Comparison of ENCODE assay signal across 13 cellular contexts in genomic region chr9:110142253-110142652, GRCh38.
DNase-seq lines count a peak whose midpoint lies in the region; ATAC-seq and TF ChIP-seq lines count a peak whose summit lies in the region.
"Had no signal": no experiment of that assay in that cellular context is flagged by ENCODE, and none has a peak within 500 bp of the region (broad histone marks: within the 10 kb centered on the region; RNA-seq: fewer than 3 reads in every experiment).

No MANE protein-coding gene starts in this region.

- TF ChIP-seq CTCF in HFFc6 (IDR thresholded peaks at IDR 0.05), result no peak
- TF ChIP-seq CTCF in activated B cell treated with CpG ODN at 0.5 μM for 24 hours (IDR thresholded peaks at IDR 0.05), result no peak
- TF ChIP-seq CTCF in osteoblast (IDR thresholded peaks at IDR 0.05; ENCODE audit: extremely low read depth, low read depth, low read length), result no peak
- no peak for TF ChIP-seq CTCF in right lobe of liver (IDR thresholded peaks at IDR 0.05)

- no peaks in the 10 kb centered on the region for H3K27me3 ChIP-seq in osteoblast (ENCODE audit: insufficient read depth, low read length)
- no peaks in the 10 kb centered on the region for H3K27me3 ChIP-seq in right lobe of liver
- H3K27me3 ChIP-seq: gastroesophageal sphincter had no signal

- CTCF ChIA-PET in activated CD4-positive, alpha-beta T cell treated with anti-CD3 and anti-CD28 coated beads for 36 hours (lab: Charles Lee), result interaction anchor here (1.0 to 1.5 kb wide), 3 partner anchors 9 to 17 kb away, joined by 3 to 6 read pairs (median 3); no protein-coding TSS in a partner anchor
- CTCF ChIA-PET in activated B cell treated with CpG ODN at 0.5 μM for 24 hours (lab: Charles Lee), result interaction anchor here (0.6 to 3.0 kb wide), 8 partner anchors 13 to 283 kb away, joined by 3 to 20 read pairs (median 4); no protein-coding TSS in a partner anchor

- no peaks in the 10 kb centered on the region for H3K27me3 Mint-ChIP-seq in activated CD4-positive, alpha-beta T cell treated with anti-CD3 and anti-CD28 coated beads for 36 hours
- H3K27me3 Mint-ChIP-seq in HFFc6 (ENCODE audit: insufficient read depth) (peaks cover 4% of the 10 kb centered on the region; the same call in 1 of the 2 replicates), activated B cell treated with CpG ODN at 0.5 μM for 24 hours (no peaks in the 10 kb centered on the region)
- H3K27me3 Mint-ChIP-seq: activated naive CD8-positive, alpha-beta T cell had no signal

- POLR2A ChIA-PET in activated CD4-positive, alpha-beta T cell treated with anti-CD3 and anti-CD28 coated beads for 36 hours (lab: Charles Lee), result no interaction called here
- POLR2A ChIA-PET in activated B cell treated with CpG ODN at 0.5 μM for 24 hours (lab: Charles Lee), result interaction anchor here (0.7 to 4.2 kb wide), 5 partner anchors 10 to 176 kb away, joined by 4 to 60 read pairs (median 5); no protein-coding TSS in a partner anchor

- H2AFZ ChIP-seq in osteoblast (ENCODE audit: low read length), result no peak overlapping the region

- peaks cover 50% of the 10 kb centered on the region for H3K4me1 ChIP-seq in osteoblast (ENCODE audit: insufficient read depth, low read length)
- H3K4me1 ChIP-seq in right lobe of liver, result peaks cover 0 to 26% (median 10%) of the 10 kb centered on the region in 4 donors

- H3K27ac ChIP-seq in osteoblast (ENCODE audit: low read depth, low read length), result peak overlapping the region; percentile 91
- H3K27ac ChIP-seq in right lobe of liver, result no peak overlapping the region

- H3K36me3 Mint-ChIP-seq in activated CD4-positive, alpha-beta T cell treated with anti-CD3 and anti-CD28 coated beads for 36 hours (ENCODE audit: low read depth), result peaks cover 11% of the 10 kb centered on the region
- peaks cover 41% of the 10 kb centered on the region for H3K36me3 Mint-ChIP-seq in HFFc6 (ENCODE audit: low read depth)
- H3K36me3 Mint-ChIP-seq in activated B cell treated with CpG ODN at 0.5 μM for 24 hours (ENCODE audit: low read depth), result peaks cover 73% of the 10 kb centered on the region
- H3K36me3 Mint-ChIP-seq: activated naive CD8-positive, alpha-beta T cell had no signal

- H3K4me1 Mint-ChIP-seq in activated CD4-positive, alpha-beta T cell treated with anti-CD3 and anti-CD28 coated beads for 36 hours, result peaks cover 33% of the 10 kb centered on the region
- H3K4me1 Mint-ChIP-seq in HFFc6 (ENCODE audit: low read depth) (peaks cover 87% of the 10 kb centered on the region), activated B cell treated with CpG ODN at 0.5 μM for 24 hours (peaks cover 92% of the 10 kb centered on the region)

- H3K4me3 ChIP-seq in osteoblast (ENCODE audit: insufficient read depth, low read length) (no peak overlapping the region), right lobe of liver (no peak overlapping the region)
- H3K4me3 ChIP-seq: gastroesophageal sphincter had no signal

- DNase-seq in activated CD4-positive, alpha-beta T cell treated with anti-CD3 and anti-CD28 coated beads for 36 hours, result no peak
- no peak for DNase-seq in activated CD4-positive, alpha-beta T cell treated with anti-CD3 and anti-CD28 coated beads for 1 hour
- DNase-seq in HFFc6 (no peak), activated B cell treated with CpG ODN at 0.5 μM for 24 hours (no peak), osteoblast (ENCODE audit: insufficient read length, low spot score, missing footprints) (no peak), right lobe of liver (no peak), NCI-H1694 (lab: John Stamatoyannopoulos, UW) (no peak)
- DNase-seq in stimulated activated CD4-positive, alpha-beta T cell treated with anti-CD3 and anti-CD28 coated beads, Interleukin-4, amount 100 ng/mL, for 4 hours, result no peak
- DNase-seq: activated CD4-positive, CD25-positive, alpha-beta regulatory T cell; NCI-H1694 treated with DMSO at 0.1 percent for 48 hours; Right ventricle myocardium superior had no signal

- no peaks in the 10 kb centered on the region for H3K9me3 Mint-ChIP-seq in activated CD4-positive, alpha-beta T cell treated with anti-CD3 and anti-CD28 coated beads for 36 hours (ENCODE audit: low read depth)
- H3K9me3 Mint-ChIP-seq in HFFc6, result no peaks in the 10 kb centered on the region
- no peaks in the 10 kb centered on the region for H3K9me3 Mint-ChIP-seq in activated B cell treated with CpG ODN at 0.5 μM for 24 hours

- no peak for ATAC-seq in activated CD4-positive, alpha-beta T cell treated with anti-CD3 and anti-CD28 coated beads for 36 hours
- ATAC-seq in activated B cell treated with CpG ODN at 0.5 μM for 24 hours (ENCODE audit: low read depth) (no peak), right lobe of liver (no peak)

- H3K36me3 ChIP-seq in osteoblast (ENCODE audit: insufficient read depth, low read length) (peaks cover 37% of the 10 kb centered on the region), right lobe of liver (peaks cover 0 to 12% (median 5%) of the 10 kb centered on the region in 4 donors)

- intact Hi-C loops in activated CD4-positive, alpha-beta T cell treated with anti-CD3 and anti-CD28 coated beads for 36 hours (cut with DNase I, micrococcal nuclease), result no loop called here
- intact Hi-C loops in activated B cell treated with CpG ODN at 0.5 μM for 24 hours (cut with micrococcal nuclease), result no loop called here
- intact Hi-C loops in right lobe of liver (cut with DNase I), result no loop called here

- 55% methylated on average over 3 of the region's 3 CpGs for WGBS in right lobe of liver (ENCODE audit: insufficient coverage, low coverage, low lambda C conversion rate, missing lambda C conversion rate)

- no peak for TF ChIP-seq POLR2A in right lobe of liver (IDR thresholded peaks at IDR 0.05)

- H3K9me3 ChIP-seq in osteoblast (ENCODE audit: low read depth, low read length) (no peaks in the 10 kb centered on the region), right lobe of liver (no peaks in the 10 kb centered on the region)
- H3K9me3 ChIP-seq: gastroesophageal sphincter had no signal

- H3K4me2 ChIP-seq in osteoblast (ENCODE audit: insufficient read depth, low read length), result peak overlapping the region; percentile 2

- H3K27ac Mint-ChIP-seq in activated CD4-positive, alpha-beta T cell treated with anti-CD3 and anti-CD28 coated beads for 36 hours, result peak overlapping the region; percentile 56
- H3K27ac Mint-ChIP-seq in HFFc6 (peak overlapping the region; percentile 90), activated B cell treated with CpG ODN at 0.5 μM for 24 hours (peak overlapping the region; percentile 91)
- H3K27ac Mint-ChIP-seq: activated naive CD8-positive, alpha-beta T cell had no signal

- peaks cover 46% of the 10 kb centered on the region for H4K20me1 ChIP-seq in osteoblast (ENCODE audit: insufficient read depth, low read length)

- no peak overlapping the region for H3K4me3 Mint-ChIP-seq in activated CD4-positive, alpha-beta T cell treated with anti-CD3 and anti-CD28 coated beads for 36 hours
- H3K4me3 Mint-ChIP-seq in HFFc6 (peak overlapping the region; percentile 70), activated B cell treated with CpG ODN at 0.5 μM for 24 hours (peak overlapping the region; percentile 73)
- H3K4me3 Mint-ChIP-seq: activated naive CD8-positive, alpha-beta T cell had no signal

- H3K79me2 ChIP-seq in osteoblast (ENCODE audit: insufficient read depth, low read length), result peaks cover 90% of the 10 kb centered on the region
